In the genomic region with DNA sequence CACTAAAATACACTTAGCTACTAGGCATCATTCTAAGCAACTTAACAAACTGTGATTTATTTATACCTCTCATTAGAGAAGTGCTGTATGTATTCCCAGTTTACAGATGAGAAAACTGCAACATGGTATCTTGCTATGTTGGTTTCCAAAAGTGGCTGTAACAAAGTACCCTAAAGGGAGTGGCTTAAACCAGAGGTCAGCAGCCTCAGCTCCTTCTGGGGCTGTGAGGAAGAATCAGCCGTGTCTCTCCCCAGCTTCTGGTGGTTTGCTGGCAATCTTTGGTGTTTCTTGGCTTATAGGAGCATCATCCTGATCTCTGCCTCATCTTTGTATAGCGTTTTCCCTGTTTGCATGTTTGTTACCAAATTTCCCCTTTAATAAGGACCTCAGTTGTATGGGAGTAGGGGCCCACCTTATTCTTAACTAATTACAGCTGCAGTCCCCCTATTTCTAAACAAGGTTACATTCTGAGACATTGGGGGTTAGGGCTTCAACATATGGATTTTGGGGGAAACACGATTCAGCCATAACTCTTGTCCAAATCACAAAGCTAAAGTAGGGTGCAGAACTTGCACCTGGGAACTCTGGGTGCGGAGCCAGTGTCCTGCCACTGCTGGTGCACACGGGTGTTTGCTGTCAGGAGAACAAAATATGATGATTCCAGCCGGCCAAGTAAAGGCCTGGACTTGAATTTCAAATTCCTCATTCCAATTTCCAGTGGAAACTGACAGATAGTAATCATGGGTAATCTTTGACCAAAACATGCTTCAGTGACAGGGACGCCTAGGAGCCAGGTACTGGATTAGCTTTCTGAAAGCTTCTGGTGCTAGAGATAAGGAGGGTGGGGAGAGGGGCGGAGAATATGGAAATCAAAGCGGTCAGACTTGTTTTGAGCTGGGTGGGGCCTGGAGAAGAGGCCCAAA, we compare ENCODE assay signal across 14 cellular contexts. TPM values are rescaled to one million over a fixed set of nuclear protein-coding genes. Genes with fewer than 3 reads are reported as not detected.
A peak's percentile ranks its signal among the peaks of the same experiment; 100 is the strongest.
DNase-seq lines count a peak whose midpoint lies in the region; ATAC-seq and TF ChIP-seq lines count a peak whose summit lies in the region.
"Had no signal": no experiment of that assay in that cellular context is flagged by ENCODE, and none has a peak within 500 bp of the region (broad histone marks: within the 10 kb centered on the region; RNA-seq: fewer than 3 reads in every experiment).

No MANE protein-coding gene starts in this region.

- no peak overlapping the region for H3K9ac ChIP-seq in HUES6 (ENCODE audit: low read length)
- H3K9ac ChIP-seq: BLaER1 treated with 17β-estradiol and CSF1 and Interleukin-3, amounts not matched to agents 10 nM and 100 nM had no signal

- H3K4me1 ChIP-seq in HUES6 (ENCODE audit: control insufficient read depth, insufficient read depth, low read length) (peaks cover 58% of the 10 kb centered on the region), body of pancreas (peaks cover 14% of the 10 kb centered on the region), lower lobe of right lung (peaks cover 21% of the 10 kb centered on the region), upper lobe of right lung (peaks cover 14% of the 10 kb centered on the region)
- H3K4me1 ChIP-seq: SJSA1 had no signal

- no peak for TF ChIP-seq POLR2A in body of pancreas (IDR thresholded peaks at IDR 0.05)

- H3K27me3 ChIP-seq in HUES6 (ENCODE audit: control insufficient read depth, insufficient read depth, low read length) (no peaks in the 10 kb centered on the region), body of pancreas (no peaks in the 10 kb centered on the region), lower lobe of right lung (ENCODE audit: low read depth) (no peaks in the 10 kb centered on the region), upper lobe of right lung (no peaks in the 10 kb centered on the region)
- H3K27me3 ChIP-seq: BLaER1 treated with 17β-estradiol and CSF1 and Interleukin-3, amounts not matched to agents 10 nM and 100 nM; SJSA1 had no signal

- WGBS in body of pancreas, 2 donors: 34 to 37% methylated on average over 8 to 9 of the region's 9 CpGs

- H3K4me3 ChIP-seq in HUES6 (ENCODE audit: low read depth, low read length) (0 out of 2 replicates have a peak overlapping the region, but pooled peaks have one; percentile 3), body of pancreas (no peak overlapping the region), lower lobe of right lung (no peak overlapping the region), upper lobe of right lung (no peak overlapping the region)
- H3K4me3 ChIP-seq: BLaER1 treated with 17β-estradiol and CSF1 and Interleukin-3, amounts not matched to agents 10 nM and 100 nM; GM12878; SJSA1 had no signal

- no peak for TF ChIP-seq CTCF in body of pancreas (IDR thresholded peaks at IDR 0.05)
- TF ChIP-seq CTCF in lower lobe of right lung (IDR thresholded peaks at IDR 0.05): no peak
- no peak for TF ChIP-seq CTCF in upper lobe of right lung (IDR thresholded peaks at IDR 0.05)

- H3K36me3 ChIP-seq in HUES6 (ENCODE audit: control insufficient read depth, insufficient read depth, low read length) (peaks cover 10% of the 10 kb centered on the region), body of pancreas (replicated peaks in 1 of 2; ENCODE audit: insufficient read depth in 1 of 2, low read depth in 2 of 2) (no peaks in the 10 kb centered on the region), lower lobe of right lung (no peaks in the 10 kb centered on the region), upper lobe of right lung (no peaks in the 10 kb centered on the region)
- H3K36me3 ChIP-seq: SJSA1 had no signal

- H3K9me3 ChIP-seq in HUES6 (ENCODE audit: control insufficient read depth, insufficient read depth, low read depth, low read length): no peaks in the 10 kb centered on the region
- no peaks in the 10 kb centered on the region for H3K9me3 ChIP-seq in body of pancreas
- no peaks in the 10 kb centered on the region for H3K9me3 ChIP-seq in lower lobe of right lung
- H3K9me3 ChIP-seq in upper lobe of right lung: no peaks in the 10 kb centered on the region
- H3K9me3 ChIP-seq: BLaER1 treated with 17β-estradiol and CSF1 and Interleukin-3, amounts not matched to agents 10 nM and 100 nM; SJSA1 had no signal

- H3K27ac ChIP-seq in HUES6 (ENCODE audit: low read depth, low read length): no peak overlapping the region
- peak overlapping the region in 2 of 4 donors; percentile 7 to 42 for H3K27ac ChIP-seq in body of pancreas
- H3K27ac ChIP-seq in lower lobe of right lung: peak overlapping the region; percentile 53
- H3K27ac ChIP-seq in upper lobe of right lung: peak overlapping the region; percentile 3
- H3K27ac ChIP-seq: BLaER1 treated with 17β-estradiol and CSF1 and Interleukin-3, amounts not matched to agents 10 nM and 100 nM; SJSA1 had no signal

- ATAC-seq in body of pancreas (peak; percentile 87), lower lobe of right lung (peak; percentile 85 to 92), upper lobe of right lung (peak; percentile 91), HG03108 (IDR thresholded peaks at IDR 0.05; ENCODE audit: unreplicated experiment) (no peak)
- ATAC-seq: GM12878 had no signal

- DNase-seq in body of pancreas (peak; percentile 46 to 56 (median 47)), lower lobe of right lung (no peak), upper lobe of right lung (no peak), NCI-H69 (lab: John Stamatoyannopoulos, UW) (no peak), SIG-M5 treated with dmso at 0.1 percent for 504 hours (lab: John Stamatoyannopoulos, UW; ENCODE audit: unreplicated experiment) (no peak)
- DNase-seq: activated CD8-positive, alpha-beta memory T cell treated with anti-CD3 and anti-CD28 coated beads for 24 hours; midbrain; MV-4-11; occipital lobe had no signal

- intact Hi-C loops in body of pancreas (cut with DNase I) (no loop called here), lower lobe of right lung (cut with DNase I) (no loop called here), upper lobe of right lung (cut with DNase I) (no loop called here)

RNA-seq across cellular contexts. Expression of gene RAI14, which starts 43.3 kb away (rescaled TPM):
- total RNA-seq in body of pancreas: 10 to 100 TPM; 25.7 to 27.5 TPM
- 66.8 TPM for total RNA-seq in lower lobe of right lung
- total RNA-seq in upper lobe of right lung: 79.6 TPM

Comparison
In these comparisons a context has a peak if more than half of its experiments do, and no peak if none do; other contexts are left out.
1. DNase-seq: peak in body of pancreas (4 of 4); none in lower lobe of right lung (single experiment), upper lobe of right lung (single experiment), NCI-H69 (single experiment) and SIG-M5 treated with dmso at 0.1 percent for 504 hours (single experiment).